In genomic region chr4:6198768-6199343, GRCh38 we compare ENCODE assay signal across 10 cellular contexts. TPM values are rescaled to one million over a fixed set of nuclear protein-coding genes. Genes with fewer than 3 reads are reported as not detected.
DNase-seq lines count a peak whose midpoint lies in the region; ATAC-seq and TF ChIP-seq lines count a peak whose summit lies in the region.
"Had no signal": no experiment of that assay in that cellular context is flagged by ENCODE, and none has a peak within 500 bp of the region (broad histone marks: within the 10 kb centered on the region; RNA-seq: fewer than 3 reads in every experiment).

No MANE protein-coding gene starts in this region.

- no peak overlapping the region for H3K23ac ChIP-seq in trophoblast cell (ENCODE audit: low read length)

- DNase-seq in G401 (ENCODE audit: low spot score), result peak; percentile 40
- DNase-seq in NCI-H226, result peak; percentile 40
- peak; percentile 17 for DNase-seq in cerebellar cortex (ENCODE audit: low spot score)
- peak; percentile 80 for DNase-seq in osteocyte (ENCODE audit: extremely low spot score, unreplicated experiment)
- DNase-seq in mucosa of gallbladder (ENCODE audit: low spot score), result no peak
- no peak for DNase-seq in trophoblast cell
- DNase-seq in omental fat pad (ENCODE audit: low spot score), result no peak
- DNase-seq in effector CD8-positive, alpha-beta T cell (lab: John Stamatoyannopoulos, UW), result no peak
- DNase-seq: left cardiac atrium, transverse colon had no signal

- no peak overlapping the region for H3K9ac ChIP-seq in trophoblast cell (ENCODE audit: low read length)

- WGBS in trophoblast cell (ENCODE audit: extremely low coverage, insufficient coverage, insufficient read length), result no CpG with 5 or more reads among the region's 23 CpGs

- H3K27me3 ChIP-seq in trophoblast cell (ENCODE audit: insufficient read depth, low read length), result peaks cover 33% of the 10 kb centered on the region

- no peak overlapping the region for H3K4me2 ChIP-seq in trophoblast cell (ENCODE audit: low read length)

- peaks cover 2% of the 10 kb centered on the region for H3K36me3 Mint-ChIP-seq in osteocyte (ENCODE audit: unreplicated experiment)

- no peak overlapping the region for H2AFZ ChIP-seq in trophoblast cell (ENCODE audit: insufficient read depth, low read length, poor library complexity)

- no peak for ATAC-seq in omental fat pad (ENCODE audit: low FRiP score)

- H3K4ac ChIP-seq in trophoblast cell (ENCODE audit: low read depth, low read length), result no peak overlapping the region

- H2BK12ac ChIP-seq in trophoblast cell (ENCODE audit: low read length), result no peak overlapping the region

- no peak overlapping the region for H3K27ac ChIP-seq in trophoblast cell (ENCODE audit: low read depth, low read length)

- no peak overlapping the region for H3K14ac ChIP-seq in trophoblast cell (ENCODE audit: low read length)

- no peak overlapping the region for H4K91ac ChIP-seq in trophoblast cell (ENCODE audit: low read depth, low read length)

- no peak overlapping the region for H3K27ac Mint-ChIP-seq in osteocyte (ENCODE audit: unreplicated experiment)

- H3K4me1 ChIP-seq in trophoblast cell (ENCODE audit: control insufficient read depth in 1 of 2, insufficient read depth in 2 of 2, low read length in 2 of 2), result peaks cover 5 to 7% of the 10 kb centered on the region in 2 experiments

- H3K9me3 Mint-ChIP-seq in osteocyte (ENCODE audit: unreplicated experiment), result peaks cover 7% of the 10 kb centered on the region

- H3K9me3 ChIP-seq in trophoblast cell (ENCODE audit: insufficient read depth, low read depth, low read length), result peaks cover 9% of the 10 kb centered on the region
- H3K9me3 ChIP-seq: transverse colon had no signal

- peaks cover 5% of the 10 kb centered on the region for H3K4me1 Mint-ChIP-seq in osteocyte (ENCODE audit: unreplicated experiment)

- H4K12ac ChIP-seq in trophoblast cell (ENCODE audit: low read depth, low read length), result no peak overlapping the region

- TF ChIP-seq CTCF in osteocyte (IDR thresholded peaks at IDR 0.05) (no peak), omental fat pad (IDR thresholded peaks at IDR 0.05) (no peak)

- H3K79me2 ChIP-seq in trophoblast cell (ENCODE audit: control insufficient read depth, insufficient read depth, low read length, poor library complexity), result no peaks in the 10 kb centered on the region

- H3K27me3 Mint-ChIP-seq in osteocyte (ENCODE audit: unreplicated experiment), result peaks cover 53% of the 10 kb centered on the region

- no peak overlapping the region for H2BK120ac ChIP-seq in trophoblast cell (ENCODE audit: insufficient read depth, low read length, poor library complexity)

- no peaks in the 10 kb centered on the region for H3K36me3 ChIP-seq in trophoblast cell (ENCODE audit: control insufficient read depth in 1 of 2, insufficient read depth in 2 of 2, low read length in 2 of 2)
- H3K36me3 ChIP-seq: transverse colon had no signal

- H3K4me3 ChIP-seq in trophoblast cell (ENCODE audit: low read depth, low read length), result no peak overlapping the region

- peak overlapping the region; percentile 55 for H3K4me3 Mint-ChIP-seq in osteocyte (ENCODE audit: unreplicated experiment)

- no peaks in the 10 kb centered on the region for H3K79me1 ChIP-seq in trophoblast cell (ENCODE audit: low read length)

- no peak overlapping the region for H4K8ac ChIP-seq in trophoblast cell (ENCODE audit: low read depth, low read length)

- H2BK5ac ChIP-seq in trophoblast cell (ENCODE audit: low read depth, low read length, poor library complexity), result no peak overlapping the region

- H2AK5ac ChIP-seq in trophoblast cell (ENCODE audit: low read length), result no peak overlapping the region

- in situ Hi-C loops in G401 (cut with HindIII; ENCODE audit: low sequenced_read_pairs), result no loop called here

- H3K18ac ChIP-seq in trophoblast cell (ENCODE audit: low read length), result no peak overlapping the region

RNA-seq across cellular contexts. Expression of gene JAKMIP1, which starts 1.5 kb away (rescaled TPM):
- total RNA-seq in G401 (2014; rRNA removed; shearing (Covaris generic)), result not detected in 2 replicates
- total RNA-seq in osteocyte (not detected in 2 replicates), mucosa of gallbladder (0.37 TPM), omental fat pad (1 to 10 TPM in 1 of 4 donors, under 1 TPM in 2, not detected in 1; 0.48 to 1.0 (median 0.63) TPM)
- 0.03 TPM in 1 of 2 replicates, not detected in the other for polyA plus RNA-seq in trophoblast cell (2013)

Comparison
In these comparisons a context has a peak if more than half of its experiments do, and no peak if none do; other contexts are left out.
1. DNase-seq: peak in G401 (single experiment), NCI-H226 (single experiment), cerebellar cortex (single experiment) and osteocyte (single experiment); none in mucosa of gallbladder (single experiment), trophoblast cell (0 of 2), omental fat pad (single experiment) and effector CD8-positive, alpha-beta T cell (single experiment).